Comparison of ENCODE assay signal across 19 cellular contexts in genomic region chr12:4828176-4828575, GRCh38.
DNase-seq lines count a peak whose midpoint lies in the region; ATAC-seq and TF ChIP-seq lines count a peak whose summit lies in the region.
"Had no signal": no experiment of that assay in that cellular context is flagged by ENCODE, and none has a peak within 500 bp of the region (broad histone marks: within the 10 kb centered on the region; RNA-seq: fewer than 3 reads in every experiment).

No MANE protein-coding gene starts in this region.

- POLR2A ChIA-PET in activated CD4-positive, alpha-beta T cell treated with anti-CD3 and anti-CD28 coated beads, Interleukin-2, amount 10 ng/mL, durations not matched to agents 7 days and 5 days (lab: Charles Lee), result no interaction called here
- POLR2A ChIA-PET in activated B cell treated with CpG ODN at 0.5 μM for 24 hours (lab: Charles Lee), result interaction anchor here (0.7 kb wide), 1 partner anchor 10 kb away, joined by 4 read pairs; no protein-coding TSS in a partner anchor

- peaks cover 74% of the 10 kb centered on the region for H3K4me1 Mint-ChIP-seq in activated CD4-positive, alpha-beta T cell treated with anti-CD3 and anti-CD28 coated beads, Interleukin-2, amount 10 ng/mL, durations not matched to agents 7 days and 5 days
- peaks cover 87% of the 10 kb centered on the region for H3K4me1 Mint-ChIP-seq in activated B cell treated with CpG ODN at 0.5 μM for 24 hours
- peaks cover 84 to 91% (median 89%) of the 10 kb centered on the region in 3 donors for H3K4me1 Mint-ChIP-seq in naive B cell

- TF ChIP-seq CTCF in GM12875 (IDR thresholded peaks at IDR 0.05; ENCODE audit: borderline replicate concordance, insufficient read depth, low read depth, low read length) (no peak), activated B cell treated with CpG ODN at 0.5 μM for 24 hours (IDR thresholded peaks at IDR 0.05) (no peak)

- H3K4me3 ChIP-seq in GM12875 (ENCODE audit: low read depth, low read length), result peak overlapping the region; percentile 56
- H3K4me3 ChIP-seq: coronary artery, testis had no signal

- peak overlapping the region; percentile 97 for H3K27ac Mint-ChIP-seq in activated CD4-positive, alpha-beta T cell treated with anti-CD3 and anti-CD28 coated beads, Interleukin-2, amount 10 ng/mL, durations not matched to agents 7 days and 5 days
- peak overlapping the region; percentile 93 for H3K27ac Mint-ChIP-seq in activated B cell treated with CpG ODN at 0.5 μM for 24 hours
- peak overlapping the region; percentile 92 to 99 (median 97) for H3K27ac Mint-ChIP-seq in naive B cell
- H3K27ac Mint-ChIP-seq: WTC11 had no signal

- intact Hi-C loops in activated B cell treated with CpG ODN at 0.5 μM for 24 hours (cut with micrococcal nuclease), result loop anchor here (2.0 to 5.0 kb wide), 4 partner anchors 181 to 1076 kb away; partner anchors contain the start of genes AKAP3, CRACR2A and NDUFA9

- CTCF ChIA-PET in activated CD4-positive, alpha-beta T cell treated with anti-CD3 and anti-CD28 coated beads, Interleukin-2, amount 10 ng/mL, durations not matched to agents 7 days and 5 days (lab: Charles Lee), result interaction anchor here (1.4 to 12.6 kb wide), 2 partner anchors 19 to 28 kb away, joined by 3 to 70 read pairs; a partner anchor contains a TSS
- CTCF ChIA-PET in activated B cell treated with CpG ODN at 0.5 μM for 24 hours (lab: Charles Lee), result interaction anchor here (1.2 to 4.0 kb wide), 4 partner anchors 8 to 29 kb away, joined by 5 to 14 read pairs (median 9); no protein-coding TSS in a partner anchor

- no peak for DNase-seq in activated CD4-positive, alpha-beta T cell treated with anti-CD3 and anti-CD28 coated beads, Interleukin-2, amount 10 ng/mL, durations not matched to agents 7 days and 5 days
- DNase-seq in activated CD4-positive, alpha-beta T cell treated with anti-CD3 and anti-CD28 coated beads for 48 hours, result no peak
- DNase-seq in activated B cell treated with CpG ODN at 0.5 μM for 24 hours (no peak), naive B cell (no peak), NCI-H1694 (lab: John Stamatoyannopoulos, UW) (no peak), NCI-H446 (lab: John Stamatoyannopoulos, UW) (no peak)
- DNase-seq: activated CD8-positive, alpha-beta memory T cell treated with anti-CD3 and anti-CD28 coated beads, Interleukin-2, amount 50 U/mL, for 48 hours; C1 segment of cervical spinal cord; head of caudate nucleus; KG1; NCI-H1092; NCI-H748 treated with DMSO at 0.1 percent for 48 hours; PC-3; SHP77 treated with DMSO at 0.1 percent for 48 hours; testis had no signal

- peaks cover 5% of the 10 kb centered on the region for H3K9me3 Mint-ChIP-seq in activated CD4-positive, alpha-beta T cell treated with anti-CD3 and anti-CD28 coated beads, Interleukin-2, amount 10 ng/mL, durations not matched to agents 7 days and 5 days
- H3K9me3 Mint-ChIP-seq in activated B cell treated with CpG ODN at 0.5 μM for 24 hours (no peaks in the 10 kb centered on the region), naive B cell (peaks cover 0 to 1% (median under 1%) of the 10 kb centered on the region in 7 donors)

- no peaks in the 10 kb centered on the region for H3K27me3 Mint-ChIP-seq in activated CD4-positive, alpha-beta T cell treated with anti-CD3 and anti-CD28 coated beads, Interleukin-2, amount 10 ng/mL, durations not matched to agents 7 days and 5 days
- no peaks in the 10 kb centered on the region for H3K27me3 Mint-ChIP-seq in activated B cell treated with CpG ODN at 0.5 μM for 24 hours
- H3K27me3 Mint-ChIP-seq in naive B cell, result no peaks in the 10 kb centered on the region

- H3K36me3 Mint-ChIP-seq in activated CD4-positive, alpha-beta T cell treated with anti-CD3 and anti-CD28 coated beads, Interleukin-2, amount 10 ng/mL, durations not matched to agents 7 days and 5 days (ENCODE audit: low read depth), result peaks cover 34% of the 10 kb centered on the region
- no peaks in the 10 kb centered on the region for H3K36me3 Mint-ChIP-seq in activated B cell treated with CpG ODN at 0.5 μM for 24 hours (ENCODE audit: low read depth)
- peaks cover 0 to 4% of the 10 kb centered on the region in 2 donors for H3K36me3 Mint-ChIP-seq in naive B cell

- H3K4me3 Mint-ChIP-seq in activated CD4-positive, alpha-beta T cell treated with anti-CD3 and anti-CD28 coated beads, Interleukin-2, amount 10 ng/mL, durations not matched to agents 7 days and 5 days, result peak overlapping the region; percentile 74
- peak overlapping the region; percentile 33 for H3K4me3 Mint-ChIP-seq in activated B cell treated with CpG ODN at 0.5 μM for 24 hours
- H3K4me3 Mint-ChIP-seq in naive B cell, result peak overlapping the region in 7 of 8 donors; percentile 76 to 91 (median 87)
- H3K4me3 Mint-ChIP-seq: WTC11 had no signal

- ATAC-seq in activated B cell treated with CpG ODN at 0.5 μM for 24 hours (ENCODE audit: low read depth) (no peak), naive B cell (ENCODE audit: low read depth in 2 of 2) (no peak), GM21529 (IDR thresholded peaks at IDR 0.05; ENCODE audit: unreplicated experiment) (no peak)
- ATAC-seq: PC-3, WTC11 had no signal

Comparison
In these comparisons a context has a peak if more than half of its experiments do, and no peak if none do; other contexts are left out.
1. H3K4me3 Mint-ChIP-seq: peak in every context shown above with its lines; median percentile 87 in naive B cell; 74 in activated CD4-positive, alpha-beta T cell treated with anti-CD3 and anti-CD28 coated beads, Interleukin-2, amount 10 ng/mL, durations not matched to agents 7 days and 5 days; 33 in activated B cell treated with CpG ODN at 0.5 μM for 24 hours.